Comparison of ENCODE assay signal across 1 cellular context in the genomic region with DNA sequence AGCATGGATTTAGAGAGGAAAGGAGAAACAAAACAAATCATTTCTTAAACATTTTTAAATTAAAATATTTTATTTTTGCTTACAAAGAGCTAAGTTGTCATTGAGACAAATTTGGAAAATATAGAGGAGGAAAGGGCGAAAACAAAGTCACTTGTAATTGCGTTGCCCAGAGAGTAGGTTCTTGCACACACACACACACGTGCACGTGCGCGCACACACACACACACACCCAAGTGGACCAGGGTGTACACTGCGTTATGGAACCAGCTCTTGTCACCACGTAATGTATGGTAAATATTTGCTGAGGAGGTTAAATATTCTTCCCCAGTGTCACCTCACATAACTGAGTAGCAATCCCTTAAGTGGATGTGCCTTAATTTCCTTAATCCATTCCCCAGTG.
TF ChIP-seq lines count a peak whose summit lies in the region.

No MANE protein-coding gene starts in this region.

TF ChIP-seq in HepG2, 621 proteins besides CTCF, POLR2A, EP300 and RAD21 (continues in another document):
- TF ChIP-seq, protein P1, sequence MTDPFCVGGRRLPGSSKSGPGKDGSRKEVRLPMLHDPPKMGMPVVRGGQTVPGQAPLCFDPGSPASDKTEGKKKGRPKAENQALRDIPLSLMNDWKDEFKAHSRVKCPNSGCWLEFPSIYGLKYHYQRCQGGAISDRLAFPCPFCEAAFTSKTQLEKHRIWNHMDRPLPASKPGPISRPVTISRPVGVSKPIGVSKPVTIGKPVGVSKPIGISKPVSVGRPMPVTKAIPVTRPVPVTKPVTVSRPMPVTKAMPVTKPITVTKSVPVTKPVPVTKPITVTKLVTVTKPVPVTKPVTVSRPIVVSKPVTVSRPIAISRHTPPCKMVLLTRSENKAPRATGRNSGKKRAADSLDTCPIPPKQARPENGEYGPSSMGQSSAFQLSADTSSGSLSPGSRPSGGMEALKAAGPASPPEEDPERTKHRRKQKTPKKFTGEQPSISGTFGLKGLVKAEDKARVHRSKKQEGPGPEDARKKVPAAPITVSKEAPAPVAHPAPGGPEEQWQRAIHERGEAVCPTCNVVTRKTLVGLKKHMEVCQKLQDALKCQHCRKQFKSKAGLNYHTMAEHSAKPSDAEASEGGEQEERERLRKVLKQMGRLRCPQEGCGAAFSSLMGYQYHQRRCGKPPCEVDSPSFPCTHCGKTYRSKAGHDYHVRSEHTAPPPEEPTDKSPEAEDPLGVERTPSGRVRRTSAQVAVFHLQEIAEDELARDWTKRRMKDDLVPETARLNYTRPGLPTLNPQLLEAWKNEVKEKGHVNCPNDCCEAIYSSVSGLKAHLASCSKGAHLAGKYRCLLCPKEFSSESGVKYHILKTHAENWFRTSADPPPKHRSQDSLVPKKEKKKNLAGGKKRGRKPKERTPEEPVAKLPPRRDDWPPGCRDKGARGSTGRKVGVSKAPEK (CRISPR knock-in tag; IDR thresholded peaks at IDR 0.05; ENCODE audit: borderline replicate concordance), result no peak
- TF ChIP-seq FOXP1 (IDR thresholded peaks at IDR 0.05) (no peak), FOXP1 (CRISPR knock-in tag; IDR thresholded peaks at IDR 0.05) (0 out of 2 replicates have a peak, but pooled peaks have one; percentile 8), RFXANK (CRISPR knock-in tag; IDR thresholded peaks at IDR 0.05) (no peak), ZNF562 (CRISPR knock-in tag; IDR thresholded peaks at IDR 0.05; ENCODE audit: borderline replicate concordance) (no peak), CEBPG (CRISPR knock-in tag; IDR thresholded peaks at IDR 0.05) (no peak), GATAD2A (CRISPR knock-in tag; IDR thresholded peaks at IDR 0.05) (no peak), KLF13 (CRISPR knock-in tag; IDR thresholded peaks at IDR 0.05) (no peak), ZFP62 (CRISPR knock-in tag; IDR thresholded peaks at IDR 0.05) (no peak), ZNF326 (CRISPR knock-in tag; IDR thresholded peaks at IDR 0.05; ENCODE audit: borderline replicate concordance) (no peak), ZBTB20 (CRISPR knock-in tag; IDR thresholded peaks at IDR 0.05; ENCODE audit: borderline replicate concordance, low read depth) (no peak), ZNF263 (CRISPR knock-in tag; IDR thresholded peaks at IDR 0.05) (no peak), CBX2 (IDR thresholded peaks at IDR 0.05; ENCODE audit: low read depth, low read length) (no peak), CBX2 (CRISPR knock-in tag; IDR thresholded peaks at IDR 0.05; ENCODE audit: low read depth) (no peak), ZNF720 (CRISPR knock-in tag; IDR thresholded peaks at IDR 0.05) (no peak), BHLHE40 (IDR thresholded peaks at IDR 0.05; ENCODE audit: low read length) (peak; percentile 70), KMT2A (CRISPR knock-in tag; IDR thresholded peaks at IDR 0.05) (no peak), EEA1 (CRISPR knock-in tag; IDR thresholded peaks at IDR 0.05; ENCODE audit: borderline replicate concordance) (no peak), MAFF (IDR thresholded peaks at IDR 0.05; ENCODE audit: low read depth, low read length) (0 out of 2 replicates have a peak, but pooled peaks have one; percentile 10), NCOA5 (CRISPR knock-in tag; IDR thresholded peaks at IDR 0.05) (no peak), SOX6 (IDR thresholded peaks at IDR 0.05) (no peak), SOX6 (CRISPR knock-in tag; IDR thresholded peaks at IDR 0.05) (no peak), ZSCAN20 (CRISPR knock-in tag; IDR thresholded peaks at IDR 0.05; ENCODE audit: borderline replicate concordance) (no peak), ZFP1 (CRISPR knock-in tag; IDR thresholded peaks at IDR 0.05) (no peak), MAFK (conservative IDR thresholded peaks at IDR 0.05 in 1 of 2, IDR thresholded peaks at IDR 0.05 in 1 of 2; ENCODE audit: low read length in 2 of 2) (peak; percentile 44 to 45; a peak in 2 of 4 replicates), ZNF557 (CRISPR knock-in tag; IDR thresholded peaks at IDR 0.05) (no peak)
- TF ChIP-seq, protein P2, sequence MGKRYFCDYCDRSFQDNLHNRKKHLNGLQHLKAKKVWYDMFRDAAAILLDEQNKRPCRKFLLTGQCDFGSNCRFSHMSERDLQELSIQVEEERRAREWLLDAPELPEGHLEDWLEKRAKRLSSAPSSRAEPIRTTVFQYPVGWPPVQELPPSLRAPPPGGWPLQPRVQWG (CRISPR knock-in tag; IDR thresholded peaks at IDR 0.05; ENCODE audit: borderline replicate concordance, low read depth), result no peak
- TF ChIP-seq, protein P3, sequence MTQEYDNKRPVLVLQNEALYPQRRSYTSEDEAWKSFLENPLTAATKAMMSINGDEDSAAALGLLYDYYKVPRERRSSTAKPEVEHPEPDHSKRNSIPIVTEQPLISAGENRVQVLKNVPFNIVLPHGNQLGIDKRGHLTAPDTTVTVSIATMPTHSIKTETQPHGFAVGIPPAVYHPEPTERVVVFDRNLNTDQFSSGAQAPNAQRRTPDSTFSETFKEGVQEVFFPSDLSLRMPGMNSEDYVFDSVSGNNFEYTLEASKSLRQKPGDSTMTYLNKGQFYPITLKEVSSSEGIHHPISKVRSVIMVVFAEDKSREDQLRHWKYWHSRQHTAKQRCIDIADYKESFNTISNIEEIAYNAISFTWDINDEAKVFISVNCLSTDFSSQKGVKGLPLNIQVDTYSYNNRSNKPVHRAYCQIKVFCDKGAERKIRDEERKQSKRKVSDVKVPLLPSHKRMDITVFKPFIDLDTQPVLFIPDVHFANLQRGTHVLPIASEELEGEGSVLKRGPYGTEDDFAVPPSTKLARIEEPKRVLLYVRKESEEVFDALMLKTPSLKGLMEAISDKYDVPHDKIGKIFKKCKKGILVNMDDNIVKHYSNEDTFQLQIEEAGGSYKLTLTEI (CRISPR knock-in tag; conservative IDR thresholded peaks at IDR 0.05), result no peak
- TF ChIP-seq, protein P4, sequence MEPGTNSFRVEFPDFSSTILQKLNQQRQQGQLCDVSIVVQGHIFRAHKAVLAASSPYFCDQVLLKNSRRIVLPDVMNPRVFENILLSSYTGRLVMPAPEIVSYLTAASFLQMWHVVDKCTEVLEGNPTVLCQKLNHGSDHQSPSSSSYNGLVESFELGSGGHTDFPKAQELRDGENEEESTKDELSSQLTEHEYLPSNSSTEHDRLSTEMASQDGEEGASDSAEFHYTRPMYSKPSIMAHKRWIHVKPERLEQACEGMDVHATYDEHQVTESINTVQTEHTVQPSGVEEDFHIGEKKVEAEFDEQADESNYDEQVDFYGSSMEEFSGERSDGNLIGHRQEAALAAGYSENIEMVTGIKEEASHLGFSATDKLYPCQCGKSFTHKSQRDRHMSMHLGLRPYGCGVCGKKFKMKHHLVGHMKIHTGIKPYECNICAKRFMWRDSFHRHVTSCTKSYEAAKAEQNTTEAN (CRISPR knock-in tag; conservative IDR thresholded peaks at IDR 0.05), result 0 out of 2 replicates have a peak, but pooled peaks have one; percentile 58
- TF ChIP-seq, protein P5, sequence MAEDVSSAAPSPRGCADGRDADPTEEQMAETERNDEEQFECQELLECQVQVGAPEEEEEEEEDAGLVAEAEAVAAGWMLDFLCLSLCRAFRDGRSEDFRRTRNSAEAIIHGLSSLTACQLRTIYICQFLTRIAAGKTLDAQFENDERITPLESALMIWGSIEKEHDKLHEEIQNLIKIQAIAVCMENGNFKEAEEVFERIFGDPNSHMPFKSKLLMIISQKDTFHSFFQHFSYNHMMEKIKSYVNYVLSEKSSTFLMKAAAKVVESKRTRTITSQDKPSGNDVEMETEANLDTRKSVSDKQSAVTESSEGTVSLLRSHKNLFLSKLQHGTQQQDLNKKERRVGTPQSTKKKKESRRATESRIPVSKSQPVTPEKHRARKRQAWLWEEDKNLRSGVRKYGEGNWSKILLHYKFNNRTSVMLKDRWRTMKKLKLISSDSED (CRISPR knock-in tag; IDR thresholded peaks at IDR 0.05), result no peak
- TF ChIP-seq, protein P6, sequence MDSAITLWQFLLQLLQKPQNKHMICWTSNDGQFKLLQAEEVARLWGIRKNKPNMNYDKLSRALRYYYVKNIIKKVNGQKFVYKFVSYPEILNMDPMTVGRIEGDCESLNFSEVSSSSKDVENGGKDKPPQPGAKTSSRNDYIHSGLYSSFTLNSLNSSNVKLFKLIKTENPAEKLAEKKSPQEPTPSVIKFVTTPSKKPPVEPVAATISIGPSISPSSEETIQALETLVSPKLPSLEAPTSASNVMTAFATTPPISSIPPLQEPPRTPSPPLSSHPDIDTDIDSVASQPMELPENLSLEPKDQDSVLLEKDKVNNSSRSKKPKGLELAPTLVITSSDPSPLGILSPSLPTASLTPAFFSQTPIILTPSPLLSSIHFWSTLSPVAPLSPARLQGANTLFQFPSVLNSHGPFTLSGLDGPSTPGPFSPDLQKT (CRISPR knock-in tag; IDR thresholded peaks at IDR 0.05; ENCODE audit: borderline replicate concordance), result no peak
- TF ChIP-seq, protein P7, sequence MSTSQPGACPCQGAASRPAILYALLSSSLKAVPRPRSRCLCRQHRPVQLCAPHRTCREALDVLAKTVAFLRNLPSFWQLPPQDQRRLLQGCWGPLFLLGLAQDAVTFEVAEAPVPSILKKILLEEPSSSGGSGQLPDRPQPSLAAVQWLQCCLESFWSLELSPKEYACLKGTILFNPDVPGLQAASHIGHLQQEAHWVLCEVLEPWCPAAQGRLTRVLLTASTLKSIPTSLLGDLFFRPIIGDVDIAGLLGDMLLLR (CRISPR knock-in tag; IDR thresholded peaks at IDR 0.05), result no peak
- TF ChIP-seq, protein P8, sequence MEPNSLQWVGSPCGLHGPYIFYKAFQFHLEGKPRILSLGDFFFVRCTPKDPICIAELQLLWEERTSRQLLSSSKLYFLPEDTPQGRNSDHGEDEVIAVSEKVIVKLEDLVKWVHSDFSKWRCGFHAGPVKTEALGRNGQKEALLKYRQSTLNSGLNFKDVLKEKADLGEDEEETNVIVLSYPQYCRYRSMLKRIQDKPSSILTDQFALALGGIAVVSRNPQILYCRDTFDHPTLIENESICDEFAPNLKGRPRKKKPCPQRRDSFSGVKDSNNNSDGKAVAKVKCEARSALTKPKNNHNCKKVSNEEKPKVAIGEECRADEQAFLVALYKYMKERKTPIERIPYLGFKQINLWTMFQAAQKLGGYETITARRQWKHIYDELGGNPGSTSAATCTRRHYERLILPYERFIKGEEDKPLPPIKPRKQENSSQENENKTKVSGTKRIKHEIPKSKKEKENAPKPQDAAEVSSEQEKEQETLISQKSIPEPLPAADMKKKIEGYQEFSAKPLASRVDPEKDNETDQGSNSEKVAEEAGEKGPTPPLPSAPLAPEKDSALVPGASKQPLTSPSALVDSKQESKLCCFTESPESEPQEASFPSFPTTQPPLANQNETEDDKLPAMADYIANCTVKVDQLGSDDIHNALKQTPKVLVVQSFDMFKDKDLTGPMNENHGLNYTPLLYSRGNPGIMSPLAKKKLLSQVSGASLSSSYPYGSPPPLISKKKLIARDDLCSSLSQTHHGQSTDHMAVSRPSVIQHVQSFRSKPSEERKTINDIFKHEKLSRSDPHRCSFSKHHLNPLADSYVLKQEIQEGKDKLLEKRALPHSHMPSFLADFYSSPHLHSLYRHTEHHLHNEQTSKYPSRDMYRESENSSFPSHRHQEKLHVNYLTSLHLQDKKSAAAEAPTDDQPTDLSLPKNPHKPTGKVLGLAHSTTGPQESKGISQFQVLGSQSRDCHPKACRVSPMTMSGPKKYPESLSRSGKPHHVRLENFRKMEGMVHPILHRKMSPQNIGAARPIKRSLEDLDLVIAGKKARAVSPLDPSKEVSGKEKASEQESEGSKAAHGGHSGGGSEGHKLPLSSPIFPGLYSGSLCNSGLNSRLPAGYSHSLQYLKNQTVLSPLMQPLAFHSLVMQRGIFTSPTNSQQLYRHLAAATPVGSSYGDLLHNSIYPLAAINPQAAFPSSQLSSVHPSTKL (CRISPR knock-in tag; IDR thresholded peaks at IDR 0.05), result no peak
- TF ChIP-seq, protein P9, sequence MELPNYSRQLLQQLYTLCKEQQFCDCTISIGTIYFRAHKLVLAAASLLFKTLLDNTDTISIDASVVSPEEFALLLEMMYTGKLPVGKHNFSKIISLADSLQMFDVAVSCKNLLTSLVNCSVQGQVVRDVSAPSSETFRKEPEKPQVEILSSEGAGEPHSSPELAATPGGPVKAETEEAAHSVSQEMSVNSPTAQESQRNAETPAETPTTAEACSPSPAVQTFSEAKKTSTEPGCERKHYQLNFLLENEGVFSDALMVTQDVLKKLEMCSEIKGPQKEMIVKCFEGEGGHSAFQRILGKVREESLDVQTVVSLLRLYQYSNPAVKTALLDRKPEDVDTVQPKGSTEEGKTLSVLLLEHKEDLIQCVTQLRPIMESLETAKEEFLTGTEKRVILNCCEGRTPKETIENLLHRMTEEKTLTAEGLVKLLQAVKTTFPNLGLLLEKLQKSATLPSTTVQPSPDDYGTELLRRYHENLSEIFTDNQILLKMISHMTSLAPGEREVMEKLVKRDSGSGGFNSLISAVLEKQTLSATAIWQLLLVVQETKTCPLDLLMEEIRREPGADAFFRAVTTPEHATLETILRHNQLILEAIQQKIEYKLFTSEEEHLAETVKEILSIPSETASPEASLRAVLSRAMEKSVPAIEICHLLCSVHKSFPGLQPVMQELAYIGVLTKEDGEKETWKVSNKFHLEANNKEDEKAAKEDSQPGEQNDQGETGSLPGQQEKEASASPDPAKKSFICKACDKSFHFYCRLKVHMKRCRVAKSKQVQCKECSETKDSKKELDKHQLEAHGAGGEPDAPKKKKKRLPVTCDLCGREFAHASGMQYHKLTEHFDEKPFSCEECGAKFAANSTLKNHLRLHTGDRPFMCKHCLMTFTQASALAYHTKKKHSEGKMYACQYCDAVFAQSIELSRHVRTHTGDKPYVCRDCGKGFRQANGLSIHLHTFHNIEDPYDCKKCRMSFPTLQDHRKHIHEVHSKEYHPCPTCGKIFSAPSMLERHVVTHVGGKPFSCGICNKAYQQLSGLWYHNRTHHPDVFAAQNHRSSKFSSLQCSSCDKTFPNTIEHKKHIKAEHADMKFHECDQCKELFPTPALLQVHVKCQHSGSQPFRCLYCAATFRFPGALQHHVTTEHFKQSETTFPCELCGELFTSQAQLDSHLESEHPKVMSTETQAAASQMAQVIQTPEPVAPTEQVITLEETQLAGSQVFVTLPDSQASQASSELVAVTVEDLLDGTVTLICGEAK (IDR thresholded peaks at IDR 0.05), result no peak
- TF ChIP-seq, protein P9 (CRISPR knock-in tag; IDR thresholded peaks at IDR 0.05), result no peak
